In genomic region chr5:1781107-1781506, GRCh38 we compare ENCODE assay signal across 17 cellular contexts.
"Had no signal": no experiment of that assay in that cellular context is flagged by ENCODE, and none has a peak within 500 bp of the region (broad histone marks: within the 10 kb centered on the region; RNA-seq: fewer than 3 reads in every experiment).

No MANE protein-coding gene starts in this region.

- H3K4me2 ChIP-seq: smooth muscle cell had no signal

- DNase-seq: colonic mucosa; dermis blood vessel endothelial cell; esophagus squamous epithelium; glutamatergic neuron; immature natural killer cell; lower lobe of right lung; right cardiac atrium; stimulated activated CD4-positive, alpha-beta T cell treated with anti-CD3 and anti-CD28 coated beads, Interleukin-1b, Interleukin-23, amount 100 ng/mL, for 48 hours; stimulated activated CD4-positive, alpha-beta T cell treated with anti-CD3 and anti-CD28 coated beads, Interleukin-4, amount 100 ng/mL, for 24 hours; stimulated activated naive B cell treated with anti-CD40 and anti-IgM and Interleukin-4, amounts not matched to agents 10 μg/mL and 1 μg/mL and 100 μg/mL, for 72 hours; stimulated activated naive CD8-positive, alpha-beta T cell treated with anti-CD3 and anti-CD28 coated beads, Interleukin-15, amount 100 ng/mL, for 72 hours; transverse colon had no signal

- H3K4me1 ChIP-seq: colonic mucosa, esophagus squamous epithelium, gastroesophageal sphincter, left lung, lower lobe of right lung, transverse colon had no signal

- H3K36me3 ChIP-seq: colonic mucosa, esophagus squamous epithelium, gastroesophageal sphincter, left lung, lower lobe of right lung, ovary, thoracic aorta, transverse colon had no signal

- ATAC-seq: gastroesophageal sphincter; left lung; lower lobe of right lung; right cardiac atrium; stimulated activated naive B cell treated with anti-CD40 and anti-IgM and Interleukin-4, amounts not matched to agents 10 μg/mL and 1 μg/mL and 100 μg/mL, for 72 hours; stimulated activated naive CD8-positive, alpha-beta T cell treated with anti-CD3 and anti-CD28 coated beads, Interleukin-15, amount 100 ng/mL, for 72 hours had no signal

- H3K4me3 ChIP-seq: colonic mucosa, esophagus squamous epithelium, gastroesophageal sphincter, left lung, lower lobe of right lung, ovary, smooth muscle cell, thoracic aorta, transverse colon had no signal

- H3K9me3 ChIP-seq: colonic mucosa, esophagus squamous epithelium, gastroesophageal sphincter, left lung, lower lobe of right lung, ovary, thoracic aorta, transverse colon had no signal

- H3K27ac ChIP-seq: colonic mucosa, esophagus squamous epithelium, gastroesophageal sphincter, left lung, lower lobe of right lung, ovary, thoracic aorta, transverse colon had no signal

- H3K27me3 ChIP-seq: colonic mucosa, ovary, transverse colon had no signal
